Comparison of ENCODE assay signal across 1 cellular context in the genomic region with DNA sequence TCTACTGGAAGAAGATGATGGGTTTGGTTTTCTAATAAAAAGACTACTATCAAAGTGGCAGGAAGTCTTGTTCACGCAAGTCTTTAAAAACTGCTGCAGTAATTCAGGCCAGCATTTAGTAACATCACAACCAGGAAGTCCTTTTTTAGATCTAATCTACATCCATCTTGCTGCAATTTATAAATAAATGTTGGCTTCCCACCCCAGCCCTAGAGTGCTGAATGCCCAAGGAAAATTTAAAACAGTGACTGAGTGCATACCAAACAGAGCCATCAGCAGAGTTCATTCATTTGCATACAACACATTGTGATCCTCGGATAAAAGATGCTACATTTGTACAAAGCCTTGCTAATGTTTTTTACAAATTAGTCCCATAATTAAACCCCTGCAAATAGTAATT.
TF ChIP-seq lines count a peak whose summit lies in the region.

No MANE protein-coding gene starts in this region.

TF ChIP-seq in SK-N-SH, 30 proteins besides CTCF, POLR2A, EP300 and RAD21 (continued from another document):
- TF ChIP-seq RCOR1 (IDR thresholded peaks at IDR 0.05; ENCODE audit: low read length) = no peak
- TF ChIP-seq TEAD4 (IDR thresholded peaks at IDR 0.05; ENCODE audit: borderline replicate concordance, insufficient read depth) = no peak
- no peak for TF ChIP-seq TAF1 (IDR thresholded peaks at IDR 0.05; ENCODE audit: borderline replicate concordance, low read depth, low read length)
- TF ChIP-seq MXI1 (IDR thresholded peaks at IDR 0.05; ENCODE audit: low read depth, low read length) = no peak
- TF ChIP-seq TCF12 (IDR thresholded peaks at IDR 0.05) = no peak
- no peak for TF ChIP-seq ELF1 (IDR thresholded peaks at IDR 0.05)
- TF ChIP-seq GATA2 (CRISPR knock-in tag; IDR thresholded peaks at IDR 0.05) = no peak
